ENCODE assay signal across 7 cellular contexts in genomic region chr2:218995972-218996644, GRCh38. TPM values are rescaled to one million over a fixed set of nuclear protein-coding genes. Genes with fewer than 3 reads are reported as not detected.
A peak's percentile ranks its signal among the peaks of the same experiment; 100 is the strongest.
DNase-seq lines count a peak whose midpoint lies in the region; ATAC-seq and TF ChIP-seq lines count a peak whose summit lies in the region.

No MANE protein-coding gene starts in this region.

- peaks cover 71% of the 10 kb centered on the region for H3K27me3 Mint-ChIP-seq in activated T-helper 1 cell treated with anti-CD3 and anti-CD28 coated beads, Interleukin-12 subunit alpha, Interleukin-12 subunit beta, Interleukin-2, Interleukin-4 antibody, amounts not matched to agents 30 ng/mL and 10 ng/mL and 1 ng/mL, durations not matched to agents 14 hours and 24 hours and 36 hours (ENCODE audit: insufficient read depth)
- H3K27me3 Mint-ChIP-seq in nephron (ENCODE audit: low read depth): peaks cover 95% of the 10 kb centered on the region

- intact Hi-C loops in Panc1 (cut with micrococcal nuclease; ENCODE audit: unreplicated experiment): loop anchor here (10.0 kb wide), 1 partner anchor 159 kb away; no protein-coding TSS in a partner anchor
- intact Hi-C loops in activated T-helper 1 cell treated with anti-CD3 and anti-CD28 coated beads, Interleukin-12 subunit alpha, Interleukin-12 subunit beta, Interleukin-2, Interleukin-4 antibody, amounts not matched to agents 30 ng/mL and 10 ng/mL and 1 ng/mL, durations not matched to agents 14 hours and 24 hours and 36 hours (cut with micrococcal nuclease): loop anchor here (1.0 kb wide), 2 partner anchors 16 to 159 kb away; no protein-coding TSS in a partner anchor

- no peaks in the 10 kb centered on the region for H3K36me3 Mint-ChIP-seq in activated T-helper 1 cell treated with anti-CD3 and anti-CD28 coated beads, Interleukin-12 subunit alpha, Interleukin-12 subunit beta, Interleukin-2, Interleukin-4 antibody, amounts not matched to agents 30 ng/mL and 10 ng/mL and 1 ng/mL, durations not matched to agents 14 hours and 24 hours and 36 hours (ENCODE audit: low read depth)
- no peaks in the 10 kb centered on the region for H3K36me3 Mint-ChIP-seq in nephron (ENCODE audit: low read depth)

- DNase-seq in KG1 (lab: John Stamatoyannopoulos, UW) (peak; percentile 30), Panc1 (ENCODE audit: low read depth, low spot score) (peak; percentile 41), fibroblast of pulmonary artery (ENCODE audit: low read depth) (peak; percentile 82)
- peak; percentile 63 for DNase-seq in activated T-helper 1 cell treated with anti-CD3 and anti-CD28 coated beads, Interleukin-12 subunit alpha, Interleukin-12 subunit beta, Interleukin-2, Interleukin-4 antibody, amounts not matched to agents 30 ng/mL and 10 ng/mL and 1 ng/mL, durations not matched to agents 14 hours and 24 hours and 36 hours (ENCODE audit: low spot score)
- DNase-seq in stimulated activated naive CD4-positive, alpha-beta T cell (lab: John Stamatoyannopoulos, UW): peak; percentile 20 to 67 (median 64)

- no peak overlapping the region for H3K27ac Mint-ChIP-seq in activated T-helper 1 cell treated with anti-CD3 and anti-CD28 coated beads, Interleukin-12 subunit alpha, Interleukin-12 subunit beta, Interleukin-2, Interleukin-4 antibody, amounts not matched to agents 30 ng/mL and 10 ng/mL and 1 ng/mL, durations not matched to agents 14 hours and 24 hours and 36 hours
- H3K27ac Mint-ChIP-seq in nephron: no peak overlapping the region

- H3K36me3 ChIP-seq in Panc1 (ENCODE audit: control insufficient read depth, insufficient read depth, low read length): no peaks in the 10 kb centered on the region

- TF ChIP-seq CTCF in Panc1 (IDR thresholded peaks at IDR 0.05) (peak; percentile 96), fibroblast of pulmonary artery (IDR thresholded peaks at IDR 0.05; ENCODE audit: low read length, missing control alignments) (peak; percentile 70), nephron (IDR thresholded peaks at IDR 0.05; ENCODE audit: unreplicated experiment in 3 of 3) (peak; percentile 83 to 87 (median 86))

- no peaks in the 10 kb centered on the region for H3K9me3 Mint-ChIP-seq in activated T-helper 1 cell treated with anti-CD3 and anti-CD28 coated beads, Interleukin-12 subunit alpha, Interleukin-12 subunit beta, Interleukin-2, Interleukin-4 antibody, amounts not matched to agents 30 ng/mL and 10 ng/mL and 1 ng/mL, durations not matched to agents 14 hours and 24 hours and 36 hours
- H3K9me3 Mint-ChIP-seq in nephron: peaks cover 5% of the 10 kb centered on the region

- H3K27ac ChIP-seq in Panc1 (ENCODE audit: low read length): peak overlapping the region; percentile 48; the same call in 1 of the 2 replicates

- peak overlapping the region; percentile 2 for H3K4me3 Mint-ChIP-seq in activated T-helper 1 cell treated with anti-CD3 and anti-CD28 coated beads, Interleukin-12 subunit alpha, Interleukin-12 subunit beta, Interleukin-2, Interleukin-4 antibody, amounts not matched to agents 30 ng/mL and 10 ng/mL and 1 ng/mL, durations not matched to agents 14 hours and 24 hours and 36 hours
- H3K4me3 Mint-ChIP-seq in nephron: peak overlapping the region in 2 of 3 experiments; percentile 36 to 61

- peak overlapping the region; percentile 51 to 62 for H3K4me3 ChIP-seq in Panc1 (ENCODE audit: low read depth in 2 of 2, low read length in 2 of 2)
- H3K4me3 ChIP-seq in fibroblast of pulmonary artery (replicated peaks; ENCODE audit: low read depth, low read length): peak overlapping the region; percentile 42

- POLR2A ChIA-PET in Panc1 (lab: Charles Lee): no interaction called here

- H3K4me1 Mint-ChIP-seq in activated T-helper 1 cell treated with anti-CD3 and anti-CD28 coated beads, Interleukin-12 subunit alpha, Interleukin-12 subunit beta, Interleukin-2, Interleukin-4 antibody, amounts not matched to agents 30 ng/mL and 10 ng/mL and 1 ng/mL, durations not matched to agents 14 hours and 24 hours and 36 hours (ENCODE audit: low read depth): no peaks in the 10 kb centered on the region
- peaks cover 6% of the 10 kb centered on the region for H3K4me1 Mint-ChIP-seq in nephron

- ATAC-seq in GM18861 (IDR thresholded peaks at IDR 0.05; ENCODE audit: unreplicated experiment) (peak; percentile 57), Panc1 (peak; percentile 95)

- BruUV-seq in Panc1 (replicated peaks; lab: Mats Ljungman, UMichigan): no TSS peak

- in situ Hi-C loops in Panc1 (cut with HindIII; ENCODE audit: low pct_unique_long_range_greater_than_20kb, low sequenced_read_pairs): no loop called here

- H3K9me3 ChIP-seq in Panc1 (ENCODE audit: control insufficient read depth, insufficient read depth, low read depth, low read length): no peaks in the 10 kb centered on the region

- peaks cover 2% of the 10 kb centered on the region; the same call in 1 of the 2 replicates for H3K27me3 ChIP-seq in Panc1 (ENCODE audit: control insufficient read depth, insufficient read depth, low read length)

- H3K4me1 ChIP-seq in Panc1 (ENCODE audit: control insufficient read depth, insufficient read depth, low read length): peaks cover 4% of the 10 kb centered on the region; the same call in 1 of the 2 replicates

- CTCF ChIA-PET in Panc1 (lab: Charles Lee): interaction anchor here (0.6 to 3.3 kb wide), 5 partner anchors 11 to 289 kb away, joined by 3 to 20 read pairs (median 7); no protein-coding TSS in a partner anchor

RNA-seq across cellular contexts. Expression of gene CRYBA2, which starts 2.9 kb away (rescaled TPM):
- not detected for total RNA-seq in Panc1 (2021; ENCODE audit: unreplicated experiment)
- not detected for polyA plus RNA-seq in Panc1 (2012; ENCODE audit: insufficient read length)
- 0.36 TPM in 1 of 2 replicates, not detected in the other for total RNA-seq in activated T-helper 1 cell treated with anti-CD3 and anti-CD28 coated beads, Interleukin-12 subunit alpha, Interleukin-12 subunit beta, Interleukin-2, Interleukin-4 antibody, amounts not matched to agents 30 ng/mL and 10 ng/mL and 1 ng/mL, durations not matched to agents 14 hours and 24 hours and 36 hours

RNA-seq across cellular contexts. Expression of gene FEV, which starts 11.1 kb away (rescaled TPM):
- total RNA-seq in Panc1 (2021; ENCODE audit: unreplicated experiment): not detected
- not detected for polyA plus RNA-seq in Panc1 (2012; ENCODE audit: insufficient read length)
- not detected in 2 replicates for total RNA-seq in activated T-helper 1 cell treated with anti-CD3 and anti-CD28 coated beads, Interleukin-12 subunit alpha, Interleukin-12 subunit beta, Interleukin-2, Interleukin-4 antibody, amounts not matched to agents 30 ng/mL and 10 ng/mL and 1 ng/mL, durations not matched to agents 14 hours and 24 hours and 36 hours

RNA-seq across cellular contexts. Expression of gene CDK5R2, which starts 36.6 kb away (rescaled TPM):
- total RNA-seq in Panc1 (2021; ENCODE audit: unreplicated experiment): 1.3 TPM
- 1.8 TPM for polyA plus RNA-seq in Panc1 (2012; ENCODE audit: insufficient read length)
- not detected in 2 replicates for total RNA-seq in activated T-helper 1 cell treated with anti-CD3 and anti-CD28 coated beads, Interleukin-12 subunit alpha, Interleukin-12 subunit beta, Interleukin-2, Interleukin-4 antibody, amounts not matched to agents 30 ng/mL and 10 ng/mL and 1 ng/mL, durations not matched to agents 14 hours and 24 hours and 36 hours

RNA-seq across cellular contexts. Expression of gene CFAP65, which starts 45.2 kb away (rescaled TPM):
- 0.33 TPM for total RNA-seq in Panc1 (2021; ENCODE audit: unreplicated experiment)
- 0.10 TPM for polyA plus RNA-seq in Panc1 (2012; ENCODE audit: insufficient read length)
- total RNA-seq in activated T-helper 1 cell treated with anti-CD3 and anti-CD28 coated beads, Interleukin-12 subunit alpha, Interleukin-12 subunit beta, Interleukin-2, Interleukin-4 antibody, amounts not matched to agents 30 ng/mL and 10 ng/mL and 1 ng/mL, durations not matched to agents 14 hours and 24 hours and 36 hours: not detected in 2 replicates

Comparison
In these comparisons a context has a peak if more than half of its experiments do, and no peak if none do; other contexts are left out.
1. Peak in every context shown above with its lines: DNase-seq, ATAC-seq, H3K4me3 ChIP-seq and H3K27ac ChIP-seq.
2. DNase-seq: peak in every context shown above with its lines; median percentile 82 in fibroblast of pulmonary artery; 64 in stimulated activated naive CD4-positive, alpha-beta T cell; 63 in activated T-helper 1 cell treated with anti-CD3 and anti-CD28 coated beads, Interleukin-12 subunit alpha, Interleukin-12 subunit beta, Interleukin-2, Interleukin-4 antibody, amounts not matched to agents 30 ng/mL and 10 ng/mL and 1 ng/mL, durations not matched to agents 14 hours and 24 hours and 36 hours; 41 in Panc1; 30 in KG1.